ENCODE assay signal across 32 cellular contexts in the genomic region with DNA sequence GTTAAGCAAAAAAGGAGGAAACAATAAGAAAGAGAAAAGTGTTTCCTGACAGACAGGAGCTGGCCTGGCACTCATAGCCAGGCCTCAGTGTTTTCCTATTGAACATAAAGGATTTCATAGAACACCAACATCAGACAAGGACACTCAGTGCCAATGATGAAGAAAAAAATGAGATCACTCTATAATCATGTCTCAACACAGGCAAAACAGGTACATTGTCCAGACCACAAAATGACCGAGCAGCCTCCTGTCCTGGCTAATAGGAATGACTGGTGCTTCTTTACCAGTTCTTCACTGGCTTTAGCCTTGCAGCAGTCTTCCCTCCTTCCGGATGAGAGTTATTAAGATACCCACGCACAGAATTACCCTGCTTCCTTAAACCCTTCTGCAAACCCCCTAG. TPM values are rescaled to one million over a fixed set of nuclear protein-coding genes. Genes with fewer than 3 reads are reported as not detected.
"Had no signal": no experiment of that assay in that cellular context is flagged by ENCODE, and none has a peak within 500 bp of the region (broad histone marks: within the 10 kb centered on the region; RNA-seq: fewer than 3 reads in every experiment).

No MANE protein-coding gene starts in this region.

- H3K27me3 ChIP-seq: ascending aorta had no signal

- H3K36me3 ChIP-seq: ascending aorta, cardiac muscle cell had no signal

- DNase-seq: activated B cell treated with CpG ODN at 0.5 μM for 24 hours; activated CD4-positive, alpha-beta memory T cell treated with anti-CD3 and anti-CD28 coated beads for 36 hours; activated CD4-positive, alpha-beta T cell treated with anti-CD3 and anti-CD28 coated beads for 4 hours; activated CD4-positive, alpha-beta T cell treated with anti-CD3 and anti-CD28 coated beads, Interleukin-2, amount 10 ng/mL, durations not matched to agents 24 days and 14 days; activated CD4-positive, alpha-beta T cell treated with anti-CD3 and anti-CD28 coated beads, Interleukin-2, amount 50 U/mL, for 1 hour; activated CD4-positive, alpha-beta T cell treated with anti-CD3 and anti-CD28 coated beads, Interleukin-2, amount 50 U/mL, for 4 hours; activated CD4-positive, CD25-positive, alpha-beta regulatory T cell treated with anti-CD3 and anti-CD28 coated beads, Interleukin-2, amount 50 U/mL, for 72 hours; activated CD8-positive, alpha-beta memory T cell treated with anti-CD3 and anti-CD28 coated beads, Interleukin-2, amount 50 U/mL, for 4 hours; activated CD8-positive, alpha-beta T cell treated with anti-CD3 and anti-CD28 coated beads for 36 hours; activated effector memory CD4-positive, alpha-beta T cell treated with anti-CD3 and anti-CD28 coated beads, Interleukin-2, amount 50 U/mL, for 16 hours; activated gamma-delta T cell treated with Interleukin-2 at 50 U/mL for 16 hours; activated naive CD4-positive, alpha-beta T cell; activated naive CD4-positive, alpha-beta T cell treated with anti-CD3 and anti-CD28 coated beads for 36 hours; activated naive CD4-positive, alpha-beta T cell treated with anti-CD3 and anti-CD28 coated beads, Interleukin-2, amount 50 U/mL, for 16 hours; activated naive CD8-positive, alpha-beta T cell treated with anti-CD3 and anti-CD28 coated beads, Interleukin-2, amount 10 ng/mL, durations not matched to agents 7 days and 5 days; activated naive CD8-positive, alpha-beta T cell treated with anti-CD3 and anti-CD28 coated beads, Interleukin-2, amount 50 U/mL, for 24 hours; activated T-cell treated with anti-CD3 and anti-CD28 coated beads for 4 hours; activated T-cell treated with anti-CD3 and anti-CD28 coated beads, Interleukin-2, amount 50 U/mL, for 1 hour; activated T-cell treated with anti-CD3 and anti-CD28 coated beads, Interleukin-2, amount 50 U/mL, for 4 hours; activated T-cell treated with anti-CD3 and anti-CD28 coated beads, Interleukin-2, amount 50 U/mL, for 72 hours; amygdala; anterior cingulate cortex; caudate nucleus; cerebellar nuclear complex; T-helper 1 cell; T-helper 2 cell; T-helper 9 cell had no signal

- ATAC-seq: activated CD8-positive, alpha-beta T cell treated with anti-CD3 and anti-CD28 coated beads for 36 hours; activated naive CD8-positive, alpha-beta T cell treated with anti-CD3 and anti-CD28 coated beads, Interleukin-2, amount 50 U/mL, for 24 hours; activated T-cell treated with anti-CD3 and anti-CD28 coated beads, Interleukin-2, amount 50 U/mL, for 4 hours; activated T-cell treated with anti-CD3 and anti-CD28 coated beads, Interleukin-2, amount 50 U/mL, for 72 hours; activated T-helper 17 cell treated with anti-CD3 and anti-CD28 coated beads, Interleukin-2, amount 50 U/mL, for 72 hours had no signal

- H3K4me3 ChIP-seq: ascending aorta, cardiac muscle cell had no signal

- H3K27ac ChIP-seq: ascending aorta, cardiac muscle cell, VCaP had no signal

- H3K4me1 ChIP-seq: ascending aorta had no signal

- H3K9me3 ChIP-seq: ascending aorta had no signal

RNA-seq across cellular contexts. Expression of gene M1AP, which starts 41.5 kb away (rescaled TPM):
- total RNA-seq: activated B cell treated with CpG ODN at 0.5 μM for 24 hours; activated CD4-positive, alpha-beta memory T cell treated with anti-CD3 and anti-CD28 coated beads for 36 hours; activated CD4-positive, alpha-beta T cell treated with anti-CD3 and anti-CD28 coated beads, Interleukin-2, amount 10 ng/mL, durations not matched to agents 24 days and 14 days; activated CD8-positive, alpha-beta memory T cell treated with anti-CD3 and anti-CD28 coated beads for 36 hours; activated CD8-positive, alpha-beta T cell treated with anti-CD3 and anti-CD28 coated beads for 36 hours; activated naive CD8-positive, alpha-beta T cell treated with anti-CD3 and anti-CD28 coated beads, Interleukin-2, amount 10 ng/mL, durations not matched to agents 7 days and 5 days; activated T-cell treated with anti-CD3 and anti-CD28 coated beads, Interleukin-2, amount 50 U/mL, for 4 hours; activated T-cell treated with anti-CD3 and anti-CD28 coated beads, Interleukin-2, amount 50 U/mL, for 72 hours; activated T-helper 17 cell treated with anti-CD3 and anti-CD28 coated beads, Interleukin-2, amount 50 U/mL, for 72 hours; ascending aorta; cardiac muscle cell had no signal
- polyA plus RNA-seq: cardiac muscle cell had no signal
